Comparison of ENCODE assay signal across 13 cellular contexts in the genomic region with DNA sequence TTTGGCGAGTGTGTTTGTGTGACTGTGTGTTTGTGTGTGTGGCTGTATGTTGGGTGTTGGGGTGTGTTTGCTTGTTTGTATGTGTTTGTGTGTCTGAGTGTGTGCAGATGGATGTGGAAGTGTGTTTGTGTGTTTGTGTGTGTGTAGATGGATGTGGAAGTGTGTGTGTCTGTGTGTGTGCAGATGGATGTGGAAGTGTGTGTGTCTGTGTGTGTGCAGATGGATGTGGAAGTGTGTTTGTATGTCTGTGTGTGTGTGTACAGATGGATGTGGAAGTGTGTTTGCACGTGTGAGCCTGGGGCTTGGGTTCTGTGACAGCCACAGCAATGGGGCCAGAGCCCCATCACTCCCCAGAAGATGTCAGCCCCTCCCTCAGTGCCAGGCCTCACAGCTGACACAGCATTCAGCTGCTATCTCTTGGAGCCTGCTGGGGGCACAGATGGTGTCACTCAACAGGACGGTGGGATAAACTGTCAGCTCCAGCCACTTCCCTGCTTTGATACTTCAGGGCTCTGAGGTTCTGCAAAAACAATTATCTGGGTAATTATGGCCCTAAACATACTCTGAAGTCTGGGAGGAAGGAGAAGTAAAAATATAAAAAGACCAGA. TPM values are rescaled to one million over a fixed set of nuclear protein-coding genes. Genes with fewer than 3 reads are reported as not detected.
DNase-seq lines count a peak whose midpoint lies in the region; FAIRE-seq and TF ChIP-seq lines count a peak whose summit lies in the region.
"Had no signal": no experiment of that assay in that cellular context is flagged by ENCODE, and none has a peak within 500 bp of the region (broad histone marks: within the 10 kb centered on the region; RNA-seq: fewer than 3 reads in every experiment).

No MANE protein-coding gene starts in this region.

- no peaks in the 10 kb centered on the region for H3K36me3 ChIP-seq in effector memory CD4-positive, alpha-beta T cell (ENCODE audit: control insufficient read depth, insufficient read depth, low read length)
- H3K36me3 ChIP-seq in suprapubic skin, result no peaks in the 10 kb centered on the region
- H3K36me3 ChIP-seq: thyroid gland had no signal

- WGBS in suprapubic skin, result 59% methylated on average over 3 of the region's 3 CpGs

- TF ChIP-seq POLR2A in GM12891 (IDR thresholded peaks at IDR 0.05; ENCODE audit: low read depth, low read length) (no peak), suprapubic skin (IDR thresholded peaks at IDR 0.05) (no peak)

- no peaks in the 10 kb centered on the region for H3K4me1 ChIP-seq in effector memory CD4-positive, alpha-beta T cell (ENCODE audit: control insufficient read depth, insufficient read depth, low read length, poor library complexity, severe bottlenecking)
- peaks cover 3% of the 10 kb centered on the region for H3K4me1 ChIP-seq in suprapubic skin

- FAIRE-seq in GM12891 (lab: Jason Lieb, UNC), result peak; percentile 88

- TF ChIP-seq CTCF in suprapubic skin (IDR thresholded peaks at IDR 0.05), result no peak

- no peak overlapping the region for H3K27ac ChIP-seq in effector memory CD4-positive, alpha-beta T cell (ENCODE audit: insufficient read depth, low read length, poor library complexity, severe bottlenecking)
- H3K27ac ChIP-seq in suprapubic skin, result no peak overlapping the region
- H3K27ac ChIP-seq: thyroid gland had no signal

- TF ChIP-seq EP300 in suprapubic skin (IDR thresholded peaks at IDR 0.05), result no peak

- H3K27me3 ChIP-seq in effector memory CD4-positive, alpha-beta T cell (replicated peaks; ENCODE audit: control insufficient read depth, insufficient read depth, low read length, poor library complexity, severe bottlenecking), result no peaks in the 10 kb centered on the region
- H3K27me3 ChIP-seq in suprapubic skin, result peaks cover 6% of the 10 kb centered on the region
- H3K27me3 ChIP-seq: dorsolateral prefrontal cortex, thyroid gland had no signal

- H3K9me3 ChIP-seq in effector memory CD4-positive, alpha-beta T cell (ENCODE audit: control insufficient read depth, low read length), result no peaks in the 10 kb centered on the region
- H3K9me3 ChIP-seq in suprapubic skin, result no peaks in the 10 kb centered on the region
- H3K9me3 ChIP-seq: thyroid gland had no signal

- no peak overlapping the region for H3K4me3 ChIP-seq in effector memory CD4-positive, alpha-beta T cell (ENCODE audit: insufficient read depth, low read depth, low read length, poor library complexity, severe bottlenecking)
- H3K4me3 ChIP-seq in suprapubic skin, result no peak overlapping the region
- H3K4me3 ChIP-seq: dorsolateral prefrontal cortex, thyroid gland had no signal

- peak; percentile 27 for DNase-seq in CD1c-positive myeloid dendritic cell (ENCODE audit: extremely low spot score)
- DNase-seq in GM12891 (ENCODE audit: insufficient read length, low spot score), result no peak
- peak; percentile 59 for DNase-seq in OCI-M2 (lab: John Stamatoyannopoulos, UW; ENCODE audit: unreplicated experiment)
- peak; percentile 34 to 75 for DNase-seq in cerebellar nuclear complex (lab: John Stamatoyannopoulos, UW)
- DNase-seq in effector memory CD4-positive, alpha-beta T cell, result no peak
- no peak for DNase-seq in NCI-H2029 treated with DMSO at 0.1 percent for 48 hours (lab: John Stamatoyannopoulos, UW)
- DNase-seq in suprapubic skin (ENCODE audit: low spot score in 2 of 2), result no peak
- no peak for DNase-seq in NCI-H526 treated with DMSO at 0.1 percent for 48 hours (lab: John Stamatoyannopoulos, UW)
- DNase-seq: activated effector memory CD4-positive, alpha-beta T cell treated with Interleukin-2 at 50 U/mL for 16 hours; NCI-H2107; retina; thyroid gland had no signal

TF ChIP-seq in GM12891, 5 proteins besides CTCF, POLR2A, EP300 and RAD21:
- TF ChIP-seq POLR2AphosphoS5 (IDR thresholded peaks at IDR 0.05; ENCODE audit: low read depth, low read length), result no peak
- no peak for TF ChIP-seq TAF1 (IDR thresholded peaks at IDR 0.05; ENCODE audit: low read depth, low read length)
- TF ChIP-seq POU2F2 (IDR thresholded peaks at IDR 0.05; ENCODE audit: low read depth, low read length), result no peak
- TF ChIP-seq PAX5 (IDR thresholded peaks at IDR 0.05; ENCODE audit: insufficient read depth, low read length, severe bottlenecking), result no peak
- TF ChIP-seq SPI1 (IDR thresholded peaks at IDR 0.05; ENCODE audit: low read depth, low read length), result no peak

RNA-seq across cellular contexts. Expression of gene SMOX, which starts 34.5 kb away (rescaled TPM):
- 0.13 TPM for polyA plus RNA-seq in GM12891 (2012; ENCODE audit: low read depth, missing spikeins)
- total RNA-seq in suprapubic skin, result 10 to 100 TPM; 11.2 to 20.9 (median 20.1) TPM

Comparison
In these comparisons a context has a peak if more than half of its experiments do, and no peak if none do; other contexts are left out.
1. DNase-seq: peak in CD1c-positive myeloid dendritic cell (single experiment), OCI-M2 (single experiment) and cerebellar nuclear complex (2 of 2); none in GM12891 (single experiment), effector memory CD4-positive, alpha-beta T cell (0 of 3), NCI-H2029 treated with DMSO at 0.1 percent for 48 hours (single experiment), suprapubic skin (0 of 2) and NCI-H526 treated with DMSO at 0.1 percent for 48 hours (single experiment).